In the genomic region with DNA sequence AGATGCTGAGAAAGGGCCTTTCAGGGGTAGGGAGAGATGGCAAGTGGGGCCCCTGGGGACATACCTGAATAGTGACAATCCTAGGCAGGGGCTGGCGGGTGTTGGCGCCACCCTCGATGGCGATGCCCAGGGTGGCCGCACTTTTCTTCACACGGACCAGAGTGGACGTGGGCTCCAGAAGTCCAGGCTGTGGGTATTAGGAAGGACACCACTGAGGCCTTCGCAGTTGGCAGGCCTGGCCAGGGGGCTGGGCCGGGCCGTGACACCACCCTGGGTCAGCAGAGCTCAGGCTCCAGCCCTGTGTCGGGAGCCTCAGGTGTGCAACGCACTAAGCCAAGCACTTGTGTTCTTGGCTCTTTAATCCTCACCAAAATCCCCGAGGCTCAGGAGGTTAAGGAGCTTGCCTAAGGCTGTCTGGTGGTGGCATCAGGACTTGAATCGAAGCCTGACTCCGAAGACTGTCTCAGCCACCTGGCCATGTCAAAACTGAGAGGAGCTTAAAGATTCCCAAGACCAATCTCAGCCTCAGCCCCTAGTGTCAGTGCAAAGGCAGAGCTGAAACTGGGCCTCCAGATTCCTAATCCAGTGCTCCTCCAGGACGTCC, we compare ENCODE assay signal across 23 cellular contexts.
"Had no signal": no experiment of that assay in that cellular context is flagged by ENCODE, and none has a peak within 500 bp of the region (broad histone marks: within the 10 kb centered on the region; RNA-seq: fewer than 3 reads in every experiment).

No MANE protein-coding gene starts in this region.

- H3K4me3 Mint-ChIP-seq: endodermal cell; naive thymus-derived CD8-positive, alpha-beta T cell; nephron progenitor cell; stimulated activated naive CD8-positive, alpha-beta T cell treated with anti-CD3 and anti-CD28 coated beads, Interleukin-15, amount 100 ng/mL, for 72 hours had no signal

- H3K36me3 Mint-ChIP-seq: naive thymus-derived CD8-positive, alpha-beta T cell had no signal

- H3K9me3 ChIP-seq: gastrocnemius medialis, lower lobe of right lung, psoas muscle, sigmoid colon, suprapubic skin, transverse colon, vagina had no signal

- H3K9me3 Mint-ChIP-seq: endodermal cell; naive thymus-derived CD8-positive, alpha-beta T cell; nephron progenitor cell; stimulated activated naive B cell treated with anti-CD40 and anti-IgM and Interleukin-4, amounts not matched to agents 10 μg/mL and 1 μg/mL and 100 μg/mL, for 72 hours; stimulated activated naive CD8-positive, alpha-beta T cell treated with anti-CD3 and anti-CD28 coated beads, Interleukin-15, amount 100 ng/mL, for 72 hours had no signal

- H3K27me3 ChIP-seq: gastrocnemius medialis, sigmoid colon, suprapubic skin, transverse colon, vagina had no signal

- DNase-seq: effector CD8-positive, alpha-beta T cell; endodermal cell; foreskin fibroblast; gastrocnemius medialis; head of caudate nucleus; left ventricle myocardium superior; lower lobe of right lung; naive thymus-derived CD8-positive, alpha-beta T cell; nephron progenitor cell; nucleus accumbens; posterior cingulate gyrus; psoas muscle; sigmoid colon; stimulated activated CD4-positive, alpha-beta T cell treated with anti-CD3 and anti-CD28 coated beads, Interleukin-2, amount 100 ng/mL, for 24 hours; stimulated activated CD4-positive, alpha-beta T cell treated with anti-CD3 and anti-CD28 coated beads, Interleukin-4, amount 100 ng/mL, for 24 hours; stimulated activated naive B cell treated with anti-CD40 and anti-IgM and Interleukin-4, amounts not matched to agents 10 μg/mL and 1 μg/mL and 100 μg/mL, for 72 hours; stimulated activated naive CD8-positive, alpha-beta T cell treated with anti-CD3 and anti-CD28 coated beads, Interleukin-15, amount 100 ng/mL, for 72 hours; transverse colon had no signal

- H3K36me3 ChIP-seq: gastrocnemius medialis, lower lobe of right lung, transverse colon, vagina had no signal

- H3K27ac ChIP-seq: epithelial cell of prostate, gastrocnemius medialis, lower lobe of right lung, psoas muscle, sigmoid colon, suprapubic skin, transverse colon, vagina had no signal

- H3K27me3 Mint-ChIP-seq: naive thymus-derived CD8-positive, alpha-beta T cell; stimulated activated naive B cell treated with anti-CD40 and anti-IgM and Interleukin-4, amounts not matched to agents 10 μg/mL and 1 μg/mL and 100 μg/mL, for 72 hours; stimulated activated naive CD8-positive, alpha-beta T cell treated with anti-CD3 and anti-CD28 coated beads, Interleukin-15, amount 100 ng/mL, for 72 hours had no signal

- H3K4me1 ChIP-seq: psoas muscle, vagina had no signal

- H3K4me3 ChIP-seq: gastrocnemius medialis, lower lobe of right lung, psoas muscle, sigmoid colon, suprapubic skin, transverse colon, vagina had no signal

- ATAC-seq: esophagus mucosa; gastrocnemius medialis; left ventricle myocardium superior; lower lobe of right lung; naive thymus-derived CD8-positive, alpha-beta T cell; psoas muscle; right cardiac atrium; stimulated activated naive B cell treated with anti-CD40 and anti-IgM and Interleukin-4, amounts not matched to agents 10 μg/mL and 1 μg/mL and 100 μg/mL, for 72 hours; stimulated activated naive CD8-positive, alpha-beta T cell treated with anti-CD3 and anti-CD28 coated beads, Interleukin-15, amount 100 ng/mL, for 72 hours had no signal

- H3K27ac Mint-ChIP-seq: endodermal cell had no signal
